8 cellular contexts compared by ENCODE assay signal in genomic region chr7:30740417-30741181, GRCh38. TPM values are rescaled to one million over a fixed set of nuclear protein-coding genes. Genes with fewer than 3 reads are reported as not detected.
DNase-seq lines count a peak whose midpoint lies in the region; ATAC-seq and TF ChIP-seq lines count a peak whose summit lies in the region.

No MANE protein-coding gene starts in this region.

- BruUV-seq in mammary epithelial cell (replicated peaks; lab: Mats Ljungman, UMichigan) = no TSS peak

- no peak overlapping the region for H3K27ac ChIP-seq in mammary epithelial cell (ENCODE audit: insufficient read depth, low read depth, low read length)

- H3K4me1 ChIP-seq in mammary epithelial cell (ENCODE audit: insufficient read depth, low read length) = no peaks in the 10 kb centered on the region

- dilution Hi-C loops in mammary epithelial cell (cut with HindIII; ENCODE audit: low sequenced_read_pairs) = no loop called here

- H3K4me3 ChIP-seq in mammary epithelial cell (replicated peaks in 1 of 3; ENCODE audit: insufficient read depth in 1 of 3, low read depth in 2 of 3, low read length in 3 of 3) = no peak overlapping the region

- no peak overlapping the region for H2AFZ ChIP-seq in mammary epithelial cell (ENCODE audit: low read depth, low read length)

- no peak overlapping the region for H3K4me2 ChIP-seq in mammary epithelial cell (ENCODE audit: insufficient read depth, low read depth, low read length)

- no peak overlapping the region for H3K9ac ChIP-seq in mammary epithelial cell (ENCODE audit: insufficient read depth, low read length)

- no peaks in the 10 kb centered on the region for H3K36me3 ChIP-seq in mammary epithelial cell (ENCODE audit: insufficient read depth, low read length)

- CTCF ChIA-PET in mammary epithelial cell (lab: Charles Lee; ENCODE audit: low non-redundant PET) = interaction anchor here (0.6 kb wide), 1 partner anchor 23 kb away, joined by 3 read pairs; no protein-coding TSS in a partner anchor

- peak; percentile 99 to 100 for TF ChIP-seq CTCF in mammary epithelial cell (conservative IDR thresholded peaks at IDR 0.05 in 1 of 2, IDR thresholded peaks at IDR 0.05 in 1 of 2; ENCODE audit: extremely low read depth in 1 of 2, insufficient read depth in 1 of 2, low read depth in 1 of 2, low read length in 2 of 2)

- peak; percentile 87 for DNase-seq in Daoy (ENCODE audit: low read depth)
- peak; percentile 49 for DNase-seq in NCI-H2171 (lab: John Stamatoyannopoulos, UW)
- peak; percentile 58 for DNase-seq in activated CD4-positive, CD25-positive, alpha-beta regulatory T cell treated with anti-CD3 and anti-CD28 coated beads, Interleukin-2, amount 50 U/mL, for 16 hours (ENCODE audit: low read depth, low spot score)
- peak; percentile 38 for DNase-seq in mammary epithelial cell
- peak; percentile 45 for DNase-seq in kidney glomerular epithelial cell (lab: John Stamatoyannopoulos, UW)
- DNase-seq in stimulated activated CD4-positive, alpha-beta T cell treated with anti-CD3 and anti-CD28 coated beads, Interleukin-2, amount 100 ng/mL, for 48 hours = peak; percentile 78 to 81

- in situ Hi-C loops in mammary epithelial cell (cut with MboI; ENCODE audit: low sequenced_read_pairs in 2 of 2) = loop anchor here in 1 of 2 donors (5.0 kb wide), 1 partner anchor 143 kb away; no protein-coding TSS in a partner anchor

- no peaks in the 10 kb centered on the region for H3K9me3 ChIP-seq in mammary epithelial cell (replicated peaks; ENCODE audit: insufficient read depth, low read length)

- H3K27me3 ChIP-seq in mammary epithelial cell (ENCODE audit: insufficient read depth, low read length) = no peaks in the 10 kb centered on the region

- intact Hi-C loops in mammary epithelial cell (cut with micrococcal nuclease) = loop anchor here (1.0 to 5.0 kb wide), 7 partner anchors 38 to 464 kb away; no protein-coding TSS in a partner anchor

- H3K79me2 ChIP-seq in mammary epithelial cell (ENCODE audit: insufficient read depth, low read length) = no peaks in the 10 kb centered on the region

- ATAC-seq in HG02610 (IDR thresholded peaks at IDR 0.05; ENCODE audit: unreplicated experiment) (peak; percentile 56), GM21381 (IDR thresholded peaks at IDR 0.05; ENCODE audit: unreplicated experiment) (no peak)

- WGBS in mammary epithelial cell (ENCODE audit: low coverage, missing lambda C conversion rate) = 12% methylated on average over 11 of the region's 14 CpGs

- H4K20me1 ChIP-seq in mammary epithelial cell (ENCODE audit: insufficient read depth, low read length) = no peaks in the 10 kb centered on the region

RNA-seq across cellular contexts. Expression of gene INMT, which starts 11.3 kb away (rescaled TPM):
- total RNA-seq in Daoy (2014; rRNA removed; shearing (Covaris generic)) = 0.06 TPM in 1 of 2 replicates, not detected in the other
- total RNA-seq in mammary epithelial cell = not detected
- polyA plus RNA-seq in mammary epithelial cell = not detected
- polyA minus RNA-seq in mammary epithelial cell = not detected

RNA-seq across cellular contexts. Expression of gene MINDY4, which starts 30.6 kb away (rescaled TPM):
- total RNA-seq in Daoy (2014; rRNA removed; shearing (Covaris generic)) = 10.3 and 12.1 TPM in 2 replicates
- total RNA-seq in mammary epithelial cell = 1 to 10 TPM; 3.6 to 6.8 TPM
- 1.9 TPM for polyA plus RNA-seq in mammary epithelial cell
- polyA minus RNA-seq in mammary epithelial cell = 1.3 TPM

RNA-seq across cellular contexts. Expression of gene CRHR2, which starts 58.3 kb away (rescaled TPM):
- total RNA-seq in Daoy (2014; rRNA removed; shearing (Covaris generic)) = not detected in 2 replicates
- total RNA-seq in mammary epithelial cell = not detected
- not detected for polyA plus RNA-seq in mammary epithelial cell
- not detected for polyA minus RNA-seq in mammary epithelial cell
